Comparison of ENCODE assay signal across 8 cellular contexts in the genomic region with DNA sequence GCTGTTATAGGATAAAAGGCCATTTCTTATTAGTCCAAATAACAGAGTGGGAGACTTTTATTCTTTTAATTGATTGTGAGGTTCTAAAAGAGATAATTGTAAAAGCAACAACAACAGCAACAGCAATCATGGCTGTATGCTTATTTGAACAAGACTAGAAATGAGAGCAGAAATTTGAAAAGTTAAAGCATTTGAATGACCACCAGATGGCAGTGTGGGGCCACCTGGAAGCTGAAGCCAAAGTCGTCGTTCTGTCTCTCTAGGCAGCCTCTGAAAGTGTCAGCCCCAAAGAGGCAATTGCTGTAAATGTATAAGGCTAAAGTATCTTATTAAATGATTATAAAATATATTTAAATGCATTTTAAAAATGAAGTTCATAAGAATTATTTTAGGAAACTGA. TPM values are rescaled to one million over a fixed set of nuclear protein-coding genes. Genes with fewer than 3 reads are reported as not detected.
DNase-seq lines count a peak whose midpoint lies in the region; ATAC-seq and TF ChIP-seq lines count a peak whose summit lies in the region.

No MANE protein-coding gene starts in this region.

- H3K27ac Mint-ChIP-seq in CD4-positive, alpha-beta T cell: peak overlapping the region; percentile 36

- no peaks in the 10 kb centered on the region for H3K9me3 Mint-ChIP-seq in CD4-positive, alpha-beta T cell

- H3K4me2 ChIP-seq in OCI-LY7 (ENCODE audit: low read length): peak overlapping the region; percentile 64

- H3K4me3 Mint-ChIP-seq in CD4-positive, alpha-beta T cell: no peak overlapping the region

- H3K4me1 Mint-ChIP-seq in CD4-positive, alpha-beta T cell (ENCODE audit: low read depth): peaks cover 35% of the 10 kb centered on the region

- H3K79me2 ChIP-seq in OCI-LY7 (ENCODE audit: insufficient read depth, low read depth, low read length): no peaks in the 10 kb centered on the region

- H3K36me3 ChIP-seq in OCI-LY7 (ENCODE audit: insufficient read depth, low read length): no peaks in the 10 kb centered on the region
- no peaks in the 10 kb centered on the region for H3K36me3 ChIP-seq in upper lobe of right lung

- no peak overlapping the region for H3K27ac ChIP-seq in CD4-positive, alpha-beta T cell (ENCODE audit: low read depth, low read length)
- H3K27ac ChIP-seq in OCI-LY7 (ENCODE audit: low read depth, low read length, poor library complexity, severe bottlenecking): peak overlapping the region; percentile 59
- H3K27ac ChIP-seq in upper lobe of right lung: no peak overlapping the region

- intact Hi-C loops in CD4-positive, alpha-beta T cell (cut with DNase I, micrococcal nuclease): loop anchor here in 1 of 2 experiments (5.0 kb wide), 1 partner anchor 744 kb away; no protein-coding TSS in a partner anchor
- intact Hi-C loops in OCI-LY7 (cut with micrococcal nuclease; ENCODE audit: unreplicated experiment): loop anchor here (5.0 kb wide), 1 partner anchor 744 kb away; no protein-coding TSS in a partner anchor
- intact Hi-C loops in upper lobe of right lung (cut with DNase I): no loop called here

- POLR2A ChIA-PET in CD4-positive, alpha-beta T cell (lab: Charles Lee): no interaction called here
- POLR2A ChIA-PET in OCI-LY7 (lab: Charles Lee): no interaction called here

- H3K9me2 ChIP-seq in OCI-LY7 (ENCODE audit: insufficient read depth, low read length): no peaks in the 10 kb centered on the region

- peak; percentile 64 for TF ChIP-seq CTCF in CD4-positive, alpha-beta T cell (IDR thresholded peaks at IDR 0.05)
- TF ChIP-seq CTCF in OCI-LY7 (conservative IDR thresholded peaks at IDR 0.05; ENCODE audit: low read length): peak; percentile 78
- peak; percentile 62 for TF ChIP-seq CTCF in upper lobe of right lung (IDR thresholded peaks at IDR 0.05)

- no peak overlapping the region for H3K4me3 ChIP-seq in OCI-LY7 (ENCODE audit: low read depth, low read length, poor library complexity, severe bottlenecking)
- no peak overlapping the region for H3K4me3 ChIP-seq in upper lobe of right lung

- ATAC-seq in CD4-positive, alpha-beta T cell (ENCODE audit: poor library complexity): peak; percentile 83
- ATAC-seq in GM19372 (IDR thresholded peaks at IDR 0.05; ENCODE audit: low read depth, unreplicated experiment): peak; percentile 58
- ATAC-seq in upper lobe of right lung: peak; percentile 73

- H3K36me3 Mint-ChIP-seq in CD4-positive, alpha-beta T cell (ENCODE audit: low read depth): peaks cover 53% of the 10 kb centered on the region

- H3K27me3 ChIP-seq in CD4-positive, alpha-beta T cell (ENCODE audit: control insufficient read depth, insufficient read depth, low read length): no peaks in the 10 kb centered on the region
- H3K27me3 ChIP-seq in upper lobe of right lung: no peaks in the 10 kb centered on the region

- BruUV-seq in OCI-LY7 (replicated peaks; lab: Mats Ljungman, UMichigan): no TSS peak

- no peaks in the 10 kb centered on the region for H3K9me3 ChIP-seq in CD4-positive, alpha-beta T cell (ENCODE audit: control insufficient read depth, low read length)
- H3K9me3 ChIP-seq in OCI-LY7 (ENCODE audit: low read length) (no peaks in the 10 kb centered on the region), upper lobe of right lung (no peaks in the 10 kb centered on the region)

- no peaks in the 10 kb centered on the region for H3K27me3 Mint-ChIP-seq in CD4-positive, alpha-beta T cell

- H2AFZ ChIP-seq in OCI-LY7 (ENCODE audit: low read length): peak overlapping the region; percentile 87

- H4K20me1 ChIP-seq in OCI-LY7 (ENCODE audit: insufficient read depth, low read length): no peaks in the 10 kb centered on the region

- CTCF ChIA-PET in CD4-positive, alpha-beta T cell (lab: Charles Lee): interaction anchor here (0.7 to 1.1 kb wide), 3 partner anchors 13 to 123 kb away, joined by 3 to 4 read pairs (median 4); no protein-coding TSS in a partner anchor
- CTCF ChIA-PET in OCI-LY7 (lab: Charles Lee; ENCODE audit: unreplicated experiment): no interaction called here

- peak; percentile 24 to 57 (median 39) for DNase-seq in CD4-positive, alpha-beta T cell
- peak; percentile 10 for DNase-seq in HuH-7 (ENCODE audit: low spot score)
- DNase-seq in OCI-LY7 (ENCODE audit: low spot score): peak; percentile 79
- peak; percentile 25 for DNase-seq in activated T-cell treated with anti-CD3 and anti-CD28 coated beads for 48 hours (ENCODE audit: low read depth)
- DNase-seq in fibroblast of gingiva (ENCODE audit: low read depth): peak; percentile 9
- peak in 37 of 56 donors; percentile 0 to 63 (median 12) for DNase-seq in nucleus accumbens (lab: John Stamatoyannopoulos, UW)
- DNase-seq in upper lobe of right lung: peak; percentile 59

- H3K4me1 ChIP-seq in OCI-LY7 (ENCODE audit: insufficient read depth, low read length, poor library complexity, severe bottlenecking): peaks cover 64% of the 10 kb centered on the region
- no peaks in the 10 kb centered on the region for H3K4me1 ChIP-seq in upper lobe of right lung

RNA-seq across cellular contexts. Expression of a gene that starts 42.2 kb away (rescaled TPM):
- total RNA-seq in CD4-positive, alpha-beta T cell: 10 to 100 TPM; 39.6 to 41.5 TPM
- 2.2 and 4.3 TPM in 2 replicates for total RNA-seq in OCI-LY7 (2014; rRNA removed; shearing (Covaris generic))
- total RNA-seq in OCI-LY7 (2022) (0.63 and 0.77 TPM in 2 replicates), upper lobe of right lung (1.8 TPM)

RNA-seq across cellular contexts. Expression of a gene that starts 56.1 kb away (rescaled TPM):
- not detected for total RNA-seq in CD4-positive, alpha-beta T cell
- not detected in 2 replicates for total RNA-seq in OCI-LY7 (2014; rRNA removed; shearing (Covaris generic))
- total RNA-seq in OCI-LY7 (2022) (not detected in 2 replicates), upper lobe of right lung (not detected)

Comparison
In these comparisons a context has a peak if more than half of its experiments do, and no peak if none do; other contexts are left out.
1. DNase-seq: peak in every context shown above with its lines; median percentile 79 in OCI-LY7; 59 in upper lobe of right lung; 39 in CD4-positive, alpha-beta T cell; 25 in activated T-cell treated with anti-CD3 and anti-CD28 coated beads for 48 hours; 12 in nucleus accumbens; 10 in HuH-7; 9 in fibroblast of gingiva.
2. RNA of a gene that starts 42.2 kb away (total RNA-seq): 39.6 to 41.5 TPM in CD4-positive, alpha-beta T cell; 0.63 to 4.3 TPM in OCI-LY7 and 1.8 TPM in upper lobe of right lung (single experiment); every median in the first group is over 4 times any median in the second.
3. Peak in every context shown above with its lines, with median percentiles within 50 percentile points of each other: ATAC-seq and CTCF ChIP-seq.